Comparison of ENCODE assay signal across 11 cellular contexts in genomic region chrX:7191681-7192110, GRCh38. TPM values are rescaled to one million over a fixed set of nuclear protein-coding genes. Genes with fewer than 3 reads are reported as not detected.
A peak's percentile ranks its signal among the peaks of the same experiment; 100 is the strongest.
DNase-seq lines count a peak whose midpoint lies in the region; ATAC-seq, FAIRE-seq and TF ChIP-seq lines count a peak whose summit lies in the region.
"Had no signal": no experiment of that assay in that cellular context is flagged by ENCODE, and none has a peak within 500 bp of the region (broad histone marks: within the 10 kb centered on the region; RNA-seq: fewer than 3 reads in every experiment).

No MANE protein-coding gene starts in this region.

- no TSS peak for BruUV-seq in K562 (replicated peaks; lab: Mats Ljungman, UMichigan)

- intact Hi-C loops in K562 (cut with micrococcal nuclease): no loop called here

- no peak overlapping the region for H3K9ac ChIP-seq in K562 (ENCODE audit: insufficient read depth in 1 of 2, low read depth in 2 of 2, low read length in 2 of 2)

- in situ Hi-C loops in K562 (cut with MboI): no loop called here

- TF ChIP-seq EP300 in K562 (IDR thresholded peaks at IDR 0.05; ENCODE audit: low read length): no peak

- peak; percentile 57 for ATAC-seq in HG03354 (IDR thresholded peaks at IDR 0.05; ENCODE audit: poor library complexity, severe bottlenecking, unreplicated experiment)
- ATAC-seq in K562: peak; percentile 62; the same call in 2 of the 3 replicates

- H3K27ac ChIP-seq in K562 (ENCODE audit: extremely low read depth, low read depth, low read length) (no peak overlapping the region), osteoblast (ENCODE audit: low read depth, low read length) (no peak overlapping the region)
- H3K27ac ChIP-seq: cardiac muscle cell had no signal

- no peak for TF ChIP-seq POLR2A in K562 (conservative IDR thresholded peaks at IDR 0.05)

- no peaks in the 10 kb centered on the region for H3K4me1 ChIP-seq in K562 (replicated peaks in 1 of 2; ENCODE audit: control insufficient read depth in 2 of 2, insufficient read depth in 2 of 2, low read length in 2 of 2)
- H3K4me1 ChIP-seq in osteoblast (ENCODE audit: insufficient read depth, low read length): no peaks in the 10 kb centered on the region

- FAIRE-seq in K562 (lab: Jason Lieb, UNC): no peak

- no peak overlapping the region for H3K4me2 ChIP-seq in K562 (ENCODE audit: insufficient read depth, low read length)
- H3K4me2 ChIP-seq in osteoblast (ENCODE audit: insufficient read depth, low read length): no peak overlapping the region

- DNase-seq in NCI-H146 (lab: John Stamatoyannopoulos, UW) (peak; percentile 22), NCI-H146 treated with DMSO at 0.1 percent for 48 hours (lab: John Stamatoyannopoulos, UW; ENCODE audit: unreplicated experiment) (no peak), K562 (ENCODE audit: extremely low read depth in 1 of 4, low spot score in 3 of 4) (no peak), osteoblast (ENCODE audit: insufficient read length, low spot score, missing footprints) (no peak), NCI-H526 treated with DMSO at 0.1 percent for 48 hours (lab: John Stamatoyannopoulos, UW) (no peak), SIG-M5 treated with dmso at 0.1 percent for 504 hours (lab: John Stamatoyannopoulos, UW; ENCODE audit: unreplicated experiment) (no peak)
- DNase-seq in central memory CD4-positive, alpha-beta T cell: no peak
- DNase-seq: NCI-H187; stimulated activated CD4-positive, alpha-beta T cell treated with anti-CD3 and anti-CD28 coated beads, Interleukin-12 subunit alpha, Interleukin-12 subunit beta, amount 100 ng/mL, for 4 hours had no signal

- TF ChIP-seq CTCF in K562 (IDR thresholded peaks at IDR 0.05 in 2 of 3, conservative IDR thresholded peaks at IDR 0.05 in 1 of 3; ENCODE audit: insufficient read depth in 2 of 3, low read depth in 1 of 3, low read length in 3 of 3) (peak; percentile 14 to 41 (median 19); a peak in 2 of 6 replicates), osteoblast (IDR thresholded peaks at IDR 0.05; ENCODE audit: extremely low read depth, low read depth, low read length) (peak; percentile 37)

- no peaks in the 10 kb centered on the region for H4K20me1 ChIP-seq in K562 (replicated peaks; ENCODE audit: control insufficient read depth, insufficient read depth, low read length)
- H4K20me1 ChIP-seq in osteoblast (ENCODE audit: insufficient read depth, low read length): no peaks in the 10 kb centered on the region

- no peaks in the 10 kb centered on the region for H3K9me1 ChIP-seq in K562 (ENCODE audit: control insufficient read depth, insufficient read depth, low read length)

- 0% methylated on average over 1 of the region's 2 CpGs for WGBS in K562 (ENCODE audit: insufficient coverage, low coverage, missing lambda C conversion rate)

- no peaks in the 10 kb centered on the region for H3K79me2 ChIP-seq in K562 (ENCODE audit: control insufficient read depth, insufficient read depth, low read length)
- no peaks in the 10 kb centered on the region for H3K79me2 ChIP-seq in osteoblast (ENCODE audit: insufficient read depth, low read length)

- H3K36me3 ChIP-seq in K562 (ENCODE audit: control insufficient read depth, insufficient read depth, low read length): no peaks in the 10 kb centered on the region
- no peaks in the 10 kb centered on the region for H3K36me3 ChIP-seq in osteoblast (ENCODE audit: insufficient read depth, low read length)
- H3K36me3 ChIP-seq: cardiac muscle cell had no signal

- H3K4me3 ChIP-seq in K562 (no peak overlapping the region), osteoblast (ENCODE audit: insufficient read depth, low read length) (no peak overlapping the region)
- H3K4me3 ChIP-seq: cardiac muscle cell had no signal

- no peaks in the 10 kb centered on the region for H3K27me3 ChIP-seq in K562 (ENCODE audit: control insufficient read depth in 2 of 2, insufficient read depth in 2 of 2, low read length in 2 of 2)
- no peaks in the 10 kb centered on the region for H3K27me3 ChIP-seq in osteoblast (ENCODE audit: insufficient read depth, low read length)
- H3K27me3 ChIP-seq: cardiac muscle cell had no signal

- H3K9me3 ChIP-seq in K562 (replicated peaks; ENCODE audit: control insufficient read depth, insufficient read depth, low read depth, low read length) (no peaks in the 10 kb centered on the region), osteoblast (ENCODE audit: low read depth, low read length) (no peaks in the 10 kb centered on the region)

- CTCF ChIA-PET in K562 (lab: Yijun Ruan, JAX; ENCODE audit: low intra/inter-chr PET ratio): no interaction called here

- no peak overlapping the region for H2AFZ ChIP-seq in K562 (ENCODE audit: low read depth, low read length)
- no peak overlapping the region for H2AFZ ChIP-seq in osteoblast (ENCODE audit: low read length)

- TF ChIP-seq RAD21 in K562 (CRISPR knock-in tag; conservative IDR thresholded peaks at IDR 0.05 in 1 of 2, IDR thresholded peaks at IDR 0.05 in 1 of 2): no peak

- POLR2A ChIA-PET in K562 (lab: Yijun Ruan, JAX): interaction anchor here (0.7 kb wide), 1 partner anchor 113 kb away, joined by 3 read pairs; no protein-coding TSS in a partner anchor

TF ChIP-seq in K562, 482 proteins besides CTCF, POLR2A, EP300 and RAD21 (continues in another document):
- TF ChIP-seq ZNF316 (IDR thresholded peaks at IDR 0.05): no peak
- no peak for TF ChIP-seq EZH2 (IDR thresholded peaks at IDR 0.05; ENCODE audit: borderline replicate concordance, low read depth, low read length)
- TF ChIP-seq PHB2 (IDR thresholded peaks at IDR 0.05; ENCODE audit: low read depth): no peak
- TF ChIP-seq RCOR1 (IDR thresholded peaks at IDR 0.05; ENCODE audit: borderline replicate concordance in 1 of 2, low read depth in 2 of 2, low read length in 2 of 2): no peak
- TF ChIP-seq PREB (CRISPR knock-in tag; IDR thresholded peaks at IDR 0.05): no peak
- no peak for TF ChIP-seq ZNF444 (CRISPR knock-in tag; IDR thresholded peaks at IDR 0.05)
- no peak for TF ChIP-seq KLF16 (IDR thresholded peaks at IDR 0.05)

RNA-seq across cellular contexts. Expression of gene PUDP, which starts 43.7 kb away (rescaled TPM):
- total RNA-seq in K562 (2011; cell fraction: chromatin; rRNA removed; ENCODE audit: low replicate concordance): 20.5 and 30.5 TPM in 2 replicates
- 10.2 and 12.4 TPM in 2 replicates for total RNA-seq in K562 (2011; cell fraction: nucleolus; rRNA removed)
- total RNA-seq in K562 (2011; cell fraction: nucleoplasm; rRNA removed): 20.8 and 28.0 TPM in 2 replicates
- total RNA-seq in K562 (2014; rRNA removed) (13.6 and 13.8 TPM in 2 replicates), K562 (2014; rRNA removed; fragmentation: Illumina TruSeq; extraction: Trizol) (21.1 and 21.2 TPM in 2 replicates), K562 (2015; rRNA removed; fragmentation: Illumina TruSeq; extraction: Trizol) (19.0 and 21.4 TPM in 2 replicates), K562 (2021) (29.2 and 31.7 TPM in 2 replicates), osteoblast (6.5 and 9.4 TPM in 2 replicates)
- polyA plus RNA-seq in K562 (2011; rRNA removed) (36.7 and 48.6 TPM in 2 replicates), K562 (2014; fragmentation: Illumina TruSeq; extraction: Trizol) (29.8 and 36.7 TPM in 2 replicates), K562 (2014; fragmentation: Nextera tagmentation; extraction: Ambion mirVana) (10 to 100 TPM; 61.9 to 63.0 TPM), K562 (2014; rRNA removed) (27.8 and 31.3 TPM in 2 replicates)
- polyA plus RNA-seq in K562 (2011; cell fraction: cytosol; rRNA removed): 28.7 and 34.0 TPM in 2 replicates
- 12.5 and 15.8 TPM in 2 replicates for polyA plus RNA-seq in K562 (2011; cell fraction: nucleus; rRNA removed)
- polyA plus RNA-seq in K562 (2012): 29.9 and 35.2 TPM in 2 replicates
- polyA minus RNA-seq in K562 (2011; rRNA and poly(A)+ RNA removed): 48.9 and 52.5 TPM in 2 replicates
- polyA minus RNA-seq in K562 (2011; cell fraction: cytosol; rRNA and poly(A)+ RNA removed): 21.5 and 21.8 TPM in 2 replicates
- 10.6 and 16.1 TPM in 2 replicates for polyA minus RNA-seq in K562 (2011; cell fraction: nucleus; rRNA and poly(A)+ RNA removed)

RNA-seq across cellular contexts. Expression of gene STS, which starts 44.2 kb away (rescaled TPM):
- total RNA-seq in K562 (2011; cell fraction: chromatin; rRNA removed; ENCODE audit: low replicate concordance): 0.65 and 1.1 TPM in 2 replicates
- 0.66 and 0.83 TPM in 2 replicates for total RNA-seq in K562 (2011; cell fraction: nucleolus; rRNA removed)
- total RNA-seq in K562 (2011; cell fraction: nucleoplasm; rRNA removed): 1.2 and 1.8 TPM in 2 replicates
- 0.36 and 0.65 TPM in 2 replicates for total RNA-seq in K562 (2014; rRNA removed)
- total RNA-seq in K562 (2014; rRNA removed; fragmentation: Illumina TruSeq; extraction: Trizol): 0.83 and 0.91 TPM in 2 replicates
- total RNA-seq in K562 (2015; rRNA removed; fragmentation: Illumina TruSeq; extraction: Trizol): 1.1 and 1.3 TPM in 2 replicates
- total RNA-seq in K562 (2021): 0.73 and 0.76 TPM in 2 replicates
- 0.53 and 0.63 TPM in 2 replicates for polyA plus RNA-seq in K562 (2011; rRNA removed)
- polyA plus RNA-seq in K562 (2011; cell fraction: cytosol; rRNA removed): 0.52 and 0.59 TPM in 2 replicates
- 0.48 and 0.51 TPM in 2 replicates for polyA plus RNA-seq in K562 (2011; cell fraction: nucleus; rRNA removed)
- 0.87 and 0.93 TPM in 2 replicates for polyA plus RNA-seq in K562 (2012)
- 0.75 and 0.89 TPM in 2 replicates for polyA plus RNA-seq in K562 (2014; fragmentation: Illumina TruSeq; extraction: Trizol)
- under 1 TPM; 0.14 to 0.39 TPM for polyA plus RNA-seq in K562 (2014; fragmentation: Nextera tagmentation; extraction: Ambion mirVana)
- 0.21 and 0.45 TPM in 2 replicates for polyA plus RNA-seq in K562 (2014; rRNA removed)
- polyA minus RNA-seq in K562 (2011; rRNA and poly(A)+ RNA removed): 1.7 and 1.8 TPM in 2 replicates
- polyA minus RNA-seq in K562 (2011; cell fraction: cytosol; rRNA and poly(A)+ RNA removed): 0.64 and 0.86 TPM in 2 replicates
- 0.54 and 0.89 TPM in 2 replicates for polyA minus RNA-seq in K562 (2011; cell fraction: nucleus; rRNA and poly(A)+ RNA removed)
- 10.9 and 15.0 TPM in 2 replicates for total RNA-seq in osteoblast
